Comparison of ENCODE assay signal across 21 cellular contexts in genomic region chr10:116779076-116779687, GRCh38. TPM values are rescaled to one million over a fixed set of nuclear protein-coding genes. Genes with fewer than 3 reads are reported as not detected.
A peak's percentile ranks its signal among the peaks of the same experiment; 100 is the strongest.
DNase-seq lines count a peak whose midpoint lies in the region; ATAC-seq, FAIRE-seq and TF ChIP-seq lines count a peak whose summit lies in the region.
"Had no signal": no experiment of that assay in that cellular context is flagged by ENCODE, and none has a peak within 500 bp of the region (broad histone marks: within the 10 kb centered on the region; RNA-seq: fewer than 3 reads in every experiment).

No MANE protein-coding gene starts in this region.

- H3K9me3 Mint-ChIP-seq in HFFc6 (no peaks in the 10 kb centered on the region), astrocyte (ENCODE audit: unreplicated experiment) (no peaks in the 10 kb centered on the region)
- H3K9me3 Mint-ChIP-seq: activated naive CD4-positive, alpha-beta T cell treated with anti-CD3 and anti-CD28 coated beads, Interleukin-2, amount 50 U/mL, for 72 hours; mesothelial cell of epicardium; naive thymus-derived CD8-positive, alpha-beta T cell; stimulated activated effector memory CD8-positive, alpha-beta T cell treated with anti-CD3 and anti-CD28 coated beads, Interleukin-12 subunit alpha, Interleukin-12 subunit beta, amount 100 ng/mL, for 72 hours had no signal

- no peaks in the 10 kb centered on the region for H4K20me1 ChIP-seq in astrocyte (ENCODE audit: insufficient read depth, low read length)
- H4K20me1 ChIP-seq: BLaER1 had no signal

- H3K79me2 ChIP-seq in astrocyte (ENCODE audit: insufficient read depth, low read length), result no peaks in the 10 kb centered on the region

- H3K9ac ChIP-seq in astrocyte (ENCODE audit: low read length), result no peak overlapping the region
- no peak overlapping the region for H3K9ac ChIP-seq in mesenchymal stem cell (ENCODE audit: low read length)
- H3K9ac ChIP-seq: BLaER1 had no signal

- H3K18ac ChIP-seq in mesenchymal stem cell (ENCODE audit: low read depth in 1 of 2, low read length in 2 of 2), result no peak overlapping the region

- H2AK5ac ChIP-seq in mesenchymal stem cell (ENCODE audit: low read length, severe bottlenecking), result peak overlapping the region; percentile 4

- peak overlapping the region; percentile 34 for H4K91ac ChIP-seq in mesenchymal stem cell (ENCODE audit: low read length)

- no peak overlapping the region for H2BK120ac ChIP-seq in mesenchymal stem cell (ENCODE audit: low read depth, low read length)

- no peaks in the 10 kb centered on the region for H3K27me3 ChIP-seq in astrocyte (ENCODE audit: insufficient read depth, low read length)
- H3K27me3 ChIP-seq in mesenchymal stem cell (ENCODE audit: control insufficient read depth in 1 of 2, insufficient read depth in 1 of 2, low read length in 2 of 2), result no peaks in the 10 kb centered on the region
- H3K27me3 ChIP-seq: ascending aorta, BLaER1 had no signal

- H2AFZ ChIP-seq in astrocyte (ENCODE audit: low read depth, low read length) (peak overlapping the region; percentile 39), mesenchymal stem cell (ENCODE audit: low read depth, low read length) (no peak overlapping the region)

- H3K14ac ChIP-seq in mesenchymal stem cell (ENCODE audit: low read length in 2 of 2), result no peak overlapping the region

- no peak overlapping the region for H3K4me3 Mint-ChIP-seq in HFFc6
- H3K4me3 Mint-ChIP-seq in astrocyte (ENCODE audit: unreplicated experiment), result no peak overlapping the region
- H3K4me3 Mint-ChIP-seq: mesothelial cell of epicardium; naive thymus-derived CD8-positive, alpha-beta T cell; stimulated activated effector memory CD8-positive, alpha-beta T cell treated with anti-CD3 and anti-CD28 coated beads, Interleukin-12 subunit alpha, Interleukin-12 subunit beta, amount 100 ng/mL, for 72 hours had no signal

- 89% methylated on average over 16 of the region's 16 CpGs for WGBS in mesenchymal stem cell

- H3K36me3 ChIP-seq in astrocyte (ENCODE audit: insufficient read depth, low read length), result no peaks in the 10 kb centered on the region
- no peaks in the 10 kb centered on the region for H3K36me3 ChIP-seq in mesenchymal stem cell (ENCODE audit: control insufficient read depth in 1 of 2, insufficient read depth in 2 of 2, low read depth in 1 of 2, low read length in 2 of 2)
- H3K36me3 ChIP-seq: ascending aorta, BLaER1 had no signal

- H3K27ac ChIP-seq in astrocyte (ENCODE audit: low read depth, low read length) (no peak overlapping the region), mesenchymal stem cell (ENCODE audit: low read length, poor library complexity, severe bottlenecking) (no peak overlapping the region)
- H3K27ac ChIP-seq: ascending aorta, BLaER1 had no signal

- peaks cover 30% of the 10 kb centered on the region for H3K4me1 Mint-ChIP-seq in HFFc6 (ENCODE audit: low read depth)
- peaks cover 4% of the 10 kb centered on the region for H3K4me1 Mint-ChIP-seq in astrocyte (ENCODE audit: low read depth, unreplicated experiment)
- H3K4me1 Mint-ChIP-seq: naive thymus-derived CD8-positive, alpha-beta T cell had no signal

- no peak overlapping the region for H3K23ac ChIP-seq in mesenchymal stem cell (ENCODE audit: low read length in 2 of 2)

- no peak overlapping the region for H2BK5ac ChIP-seq in mesenchymal stem cell (ENCODE audit: low read depth, low read length, poor library complexity, severe bottlenecking)

- FAIRE-seq in astrocyte (lab: Jason Lieb, UNC), result no peak
- FAIRE-seq: endothelial cell of umbilical vein had no signal

- peaks cover 1% of the 10 kb centered on the region for H3K27me3 Mint-ChIP-seq in HFFc6 (ENCODE audit: insufficient read depth)
- H3K27me3 Mint-ChIP-seq in astrocyte (ENCODE audit: low read depth, unreplicated experiment), result peaks cover 7% of the 10 kb centered on the region

- no peak overlapping the region for H3K4ac ChIP-seq in mesenchymal stem cell (ENCODE audit: low read depth in 1 of 2, low read length in 2 of 2)

- no peaks in the 10 kb centered on the region for H3K9me3 ChIP-seq in astrocyte (ENCODE audit: insufficient read depth, low read depth, low read length)
- no peaks in the 10 kb centered on the region for H3K9me3 ChIP-seq in mesenchymal stem cell (ENCODE audit: control insufficient read depth, low read length)
- H3K9me3 ChIP-seq: ascending aorta, BLaER1 had no signal

- H3K4me3 ChIP-seq in AG10803 (ENCODE audit: low read length), result no peak overlapping the region
- no peak overlapping the region for H3K4me3 ChIP-seq in astrocyte (ENCODE audit: insufficient read depth, low read depth, low read length)
- H3K4me3 ChIP-seq in mesenchymal stem cell (ENCODE audit: insufficient read depth in 1 of 2, low read depth in 1 of 2, low read length in 2 of 2), result no peak overlapping the region
- H3K4me3 ChIP-seq: ascending aorta, BLaER1 had no signal

- ATAC-seq in HG02678 (IDR thresholded peaks at IDR 0.05; ENCODE audit: unreplicated experiment) (no peak), left colon (no peak)
- ATAC-seq: activated naive CD4-positive, alpha-beta T cell treated with anti-CD3 and anti-CD28 coated beads, Interleukin-2, amount 50 U/mL, for 72 hours; left lobe of liver; naive thymus-derived CD8-positive, alpha-beta T cell; stimulated activated effector memory CD8-positive, alpha-beta T cell treated with anti-CD3 and anti-CD28 coated beads, Interleukin-12 subunit alpha, Interleukin-12 subunit beta, amount 100 ng/mL, for 72 hours had no signal

- intact Hi-C loops in left colon (cut with DNase I, micrococcal nuclease), result no loop called here

- H3K79me1 ChIP-seq in mesenchymal stem cell (replicated peaks; ENCODE audit: low read length, poor library complexity, severe bottlenecking), result no peaks in the 10 kb centered on the region

- H3K36me3 Mint-ChIP-seq in HFFc6 (ENCODE audit: low read depth) (no peaks in the 10 kb centered on the region), astrocyte (ENCODE audit: low read depth, unreplicated experiment) (no peaks in the 10 kb centered on the region)
- H3K36me3 Mint-ChIP-seq: activated naive CD4-positive, alpha-beta T cell treated with anti-CD3 and anti-CD28 coated beads, Interleukin-2, amount 50 U/mL, for 72 hours; mesothelial cell of epicardium; naive thymus-derived CD8-positive, alpha-beta T cell; stimulated activated effector memory CD8-positive, alpha-beta T cell treated with anti-CD3 and anti-CD28 coated beads, Interleukin-12 subunit alpha, Interleukin-12 subunit beta, amount 100 ng/mL, for 72 hours had no signal

- H2BK15ac ChIP-seq in mesenchymal stem cell (ENCODE audit: low read depth, poor library complexity, severe bottlenecking), result peak overlapping the region; percentile 6

- no peak overlapping the region for H2BK12ac ChIP-seq in mesenchymal stem cell (ENCODE audit: low read length in 2 of 2)

- H3K27ac Mint-ChIP-seq in HFFc6 (no peak overlapping the region), astrocyte (ENCODE audit: unreplicated experiment) (no peak overlapping the region)
- H3K27ac Mint-ChIP-seq: activated naive CD4-positive, alpha-beta T cell treated with anti-CD3 and anti-CD28 coated beads, Interleukin-2, amount 50 U/mL, for 72 hours; mesothelial cell of epicardium; stimulated activated effector memory CD8-positive, alpha-beta T cell treated with anti-CD3 and anti-CD28 coated beads, Interleukin-12 subunit alpha, Interleukin-12 subunit beta, amount 100 ng/mL, for 72 hours had no signal

- TF ChIP-seq CTCF in AG10803 (conservative IDR thresholded peaks at IDR 0.05; ENCODE audit: low read length), result no peak
- no peak for TF ChIP-seq CTCF in HFFc6 (IDR thresholded peaks at IDR 0.05)
- no peak for TF ChIP-seq CTCF in astrocyte (IDR thresholded peaks at IDR 0.05; ENCODE audit: insufficient read depth, low read depth, low read length)

- DNase-seq in AG10803 (ENCODE audit: low read depth) (peak; percentile 6), HFFc6 (peak; percentile 38), astrocyte (ENCODE audit: low read depth) (peak; percentile 17), mesenchymal stem cell (no peak), NCI-H2196 (lab: John Stamatoyannopoulos, UW; ENCODE audit: unreplicated experiment) (no peak), left colon (no peak), NCI-H2081 treated with DMSO at 0.1 percent for 48 hours (lab: John Stamatoyannopoulos, UW) (no peak)
- DNase-seq: ACHN; KG1; naive thymus-derived CD8-positive, alpha-beta T cell; NCI-H1694; NCI-H69; stimulated activated CD4-positive, alpha-beta T cell treated with anti-CD3 and anti-CD28 coated beads, Interleukin-2, amount 100 ng/mL, for 48 hours had no signal

- peaks cover 6% of the 10 kb centered on the region for H3K4me1 ChIP-seq in astrocyte (ENCODE audit: insufficient read depth, low read length)
- peaks cover 12% of the 10 kb centered on the region for H3K4me1 ChIP-seq in mesenchymal stem cell (ENCODE audit: control insufficient read depth, insufficient read depth, low read depth, low read length)
- H3K4me1 ChIP-seq: ascending aorta had no signal

- H3K4me2 ChIP-seq in astrocyte (ENCODE audit: low read length), result no peak overlapping the region
- no peak overlapping the region for H3K4me2 ChIP-seq in mesenchymal stem cell (ENCODE audit: low read length, poor library complexity, severe bottlenecking)
- H3K4me2 ChIP-seq: BLaER1 had no signal

- H4K8ac ChIP-seq in mesenchymal stem cell (ENCODE audit: low read length), result no peak overlapping the region

RNA-seq across cellular contexts. Expression of gene HSPA12A, which starts 36.8 kb away (rescaled TPM):
- 10 to 100 TPM; 16.6 to 19.4 (median 17.7) TPM for total RNA-seq in HFFc6 (2021; fragmentation: NEBNext Ultra II Directional; extraction: Animal tissue kit (Norgen Biotek cat#: 25700))
- total RNA-seq in astrocyte (7.9 and 11.1 TPM in 2 replicates), left colon (1 to 10 TPM; 6.6 to 7.2 TPM)
- polyA plus RNA-seq in mesenchymal stem cell (2013, experiment 1 of 2), result 3.9 TPM
- polyA plus RNA-seq in mesenchymal stem cell (2013, experiment 2 of 2), result 3.8 TPM
- total RNA-seq: naive thymus-derived CD8-positive, alpha-beta T cell had no signal
- polyA plus RNA-seq: naive thymus-derived CD8-positive, alpha-beta T cell had no signal

Comparison
In these comparisons a context has a peak if more than half of its experiments do, and no peak if none do; other contexts are left out.
1. DNase-seq: peak in AG10803 (single experiment), HFFc6 (single experiment) and astrocyte (single experiment); none in mesenchymal stem cell (single experiment), NCI-H2196 (single experiment), left colon (0 of 2) and NCI-H2081 treated with DMSO at 0.1 percent for 48 hours (single experiment).